ENCODE assay signal across 8 cellular contexts in the genomic region with DNA sequence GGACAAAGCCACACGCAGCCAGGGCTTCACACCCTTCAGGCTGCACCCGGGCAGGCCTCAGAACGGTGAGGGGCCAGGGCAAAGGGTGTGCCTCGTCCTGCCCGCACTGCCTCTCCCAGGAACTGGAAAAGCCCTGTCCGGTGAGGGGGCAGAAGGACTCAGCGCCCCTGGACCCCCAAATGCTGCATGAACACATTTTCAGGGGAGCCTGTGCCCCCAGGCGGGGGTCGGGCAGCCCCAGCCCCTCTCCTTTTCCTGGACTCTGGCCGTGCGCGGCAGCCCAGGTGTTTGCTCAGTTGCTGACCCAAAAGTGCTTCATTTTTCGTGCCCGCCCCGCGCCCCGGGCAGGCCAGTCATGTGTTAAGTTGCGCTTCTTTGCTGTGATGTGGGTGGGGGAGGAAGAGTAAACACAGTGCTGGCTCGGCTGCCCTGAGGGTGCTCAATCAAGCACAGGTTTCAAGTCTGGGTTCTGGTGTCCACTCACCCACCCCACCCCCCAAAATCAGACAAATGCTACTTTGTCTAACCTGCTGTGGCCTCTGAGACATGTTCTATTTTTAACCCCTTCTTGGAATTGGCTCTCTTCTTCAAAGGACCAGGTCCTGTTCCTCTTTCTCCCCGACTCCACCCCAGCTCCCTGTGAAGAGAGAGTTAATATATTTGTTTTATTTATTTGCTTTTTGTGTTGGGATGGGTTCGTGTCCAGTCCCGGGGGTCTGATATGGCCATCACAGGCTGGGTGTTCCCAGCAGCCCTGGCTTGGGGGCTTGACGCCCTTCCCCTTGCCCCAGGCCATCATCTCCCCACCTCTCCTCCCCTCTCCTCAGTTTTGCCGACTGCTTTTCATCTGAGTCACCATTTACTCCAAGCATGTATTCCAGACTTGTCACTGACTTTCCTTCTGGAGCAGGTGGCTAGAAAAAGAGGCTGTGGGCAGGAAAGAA. TPM values are rescaled to one million over a fixed set of nuclear protein-coding genes. Genes with fewer than 3 reads are reported as not detected.
DNase-seq lines count a peak whose midpoint lies in the region; ATAC-seq, FAIRE-seq and TF ChIP-seq lines count a peak whose summit lies in the region.

No MANE protein-coding gene starts in this region.

- H3K9me3 Mint-ChIP-seq in CD4-positive, alpha-beta T cell, result no peaks in the 10 kb centered on the region
- H3K9me3 Mint-ChIP-seq in CD8-positive, alpha-beta T cell, result no peaks in the 10 kb centered on the region

- peak; percentile 50 for DNase-seq in RCC 7860 (ENCODE audit: low spot score)
- peak; percentile 80 for DNase-seq in fibroblast of villous mesenchyme (ENCODE audit: low read depth)
- no peak for DNase-seq in iPS-NIHi11 (ENCODE audit: low spot score)
- DNase-seq in CD4-positive, alpha-beta T cell, result no peak
- DNase-seq in CD8-positive, alpha-beta T cell, result no peak

- H3K27ac ChIP-seq in HEK293 (ENCODE audit: extremely low read depth, low read depth, low read length), result no peak overlapping the region
- H3K27ac ChIP-seq in skeletal muscle tissue (ENCODE audit: low read depth, low read length), result peak overlapping the region; percentile 73
- no peak overlapping the region for H3K27ac ChIP-seq in CD4-positive, alpha-beta T cell (ENCODE audit: low read depth, low read length)
- no peak overlapping the region for H3K27ac ChIP-seq in CD8-positive, alpha-beta T cell (ENCODE audit: low read depth, low read length)

- H3K36me3 ChIP-seq in HEK293 (ENCODE audit: control insufficient read depth in 2 of 2, insufficient read depth in 1 of 2, low read length in 2 of 2) (peaks cover 8 to 58% of the 10 kb centered on the region in 2 experiments), skeletal muscle tissue (ENCODE audit: control insufficient read depth in 3 of 3, insufficient read depth in 3 of 3, low read length in 3 of 3) (peaks cover 0 to 3% (median under 1%) of the 10 kb centered on the region in 3 donors)
- H3K36me3 ChIP-seq in CD8-positive, alpha-beta T cell (ENCODE audit: insufficient read depth, low read length), result no peaks in the 10 kb centered on the region

- no peaks in the 10 kb centered on the region for H3K27me3 Mint-ChIP-seq in CD4-positive, alpha-beta T cell
- H3K27me3 Mint-ChIP-seq in CD8-positive, alpha-beta T cell (ENCODE audit: low read depth), result no peaks in the 10 kb centered on the region

- peak overlapping the region in 2 of 3 donors; percentile 38 to 66 for H3K9ac ChIP-seq in skeletal muscle tissue (ENCODE audit: low read depth in 1 of 3, low read length in 3 of 3)

- no peaks in the 10 kb centered on the region for H3K27me3 ChIP-seq in skeletal muscle tissue (ENCODE audit: control insufficient read depth in 3 of 3, insufficient read depth in 3 of 3, low read length in 3 of 3)
- no peaks in the 10 kb centered on the region for H3K27me3 ChIP-seq in CD4-positive, alpha-beta T cell (ENCODE audit: control insufficient read depth, insufficient read depth, low read length)
- H3K27me3 ChIP-seq in CD8-positive, alpha-beta T cell (ENCODE audit: insufficient read depth, low read length), result no peaks in the 10 kb centered on the region

- H3K9me3 ChIP-seq in HEK293 (ENCODE audit: control insufficient read depth, insufficient read depth, low read depth, low read length) (no peaks in the 10 kb centered on the region), skeletal muscle tissue (ENCODE audit: control insufficient read depth in 3 of 3, low read length in 3 of 3) (no peaks in the 10 kb centered on the region)
- H3K9me3 ChIP-seq in CD4-positive, alpha-beta T cell (ENCODE audit: control insufficient read depth, low read length), result no peaks in the 10 kb centered on the region
- H3K9me3 ChIP-seq in CD8-positive, alpha-beta T cell (ENCODE audit: low read length), result no peaks in the 10 kb centered on the region

- no peak for FAIRE-seq in RCC 7860 (lab: Jason Lieb, UNC)

- H3K36me3 Mint-ChIP-seq in CD4-positive, alpha-beta T cell (ENCODE audit: low read depth), result no peaks in the 10 kb centered on the region
- H3K36me3 Mint-ChIP-seq in CD8-positive, alpha-beta T cell, result peaks cover 2% of the 10 kb centered on the region

- CTCF ChIA-PET in HEK293 (lab: Yijun Ruan, JAX), result no interaction called here
- CTCF ChIA-PET in CD4-positive, alpha-beta T cell (lab: Charles Lee), result no interaction called here
- CTCF ChIA-PET in CD8-positive, alpha-beta T cell (lab: Charles Lee), result interaction anchor here (0.7 to 4.3 kb wide), 3 partner anchors 11 to 257 kb away, joined by 3 to 50 read pairs (median 12); no protein-coding TSS in a partner anchor

- no peak for ATAC-seq in GM18858 (IDR thresholded peaks at IDR 0.05; ENCODE audit: unreplicated experiment)
- ATAC-seq in CD4-positive, alpha-beta T cell (ENCODE audit: poor library complexity), result no peak
- no peak for ATAC-seq in CD8-positive, alpha-beta T cell

- H3K4me3 ChIP-seq in HEK293 (ENCODE audit: low read depth, low read length) (no peak overlapping the region), fibroblast of villous mesenchyme (ENCODE audit: low read depth, low read length) (no peak overlapping the region), skeletal muscle tissue (ENCODE audit: low read length in 3 of 3) (no peak overlapping the region)
- no peak overlapping the region for H3K4me3 ChIP-seq in CD8-positive, alpha-beta T cell (ENCODE audit: low read depth, low read length)

- no peak overlapping the region for H3K4me3 Mint-ChIP-seq in CD4-positive, alpha-beta T cell
- no peak overlapping the region for H3K4me3 Mint-ChIP-seq in CD8-positive, alpha-beta T cell

- no peaks in the 10 kb centered on the region for H3K4me1 Mint-ChIP-seq in CD4-positive, alpha-beta T cell (ENCODE audit: low read depth)
- H3K4me1 Mint-ChIP-seq in CD8-positive, alpha-beta T cell (ENCODE audit: low read depth), result no peaks in the 10 kb centered on the region

- POLR2A ChIA-PET in HEK293 (lab: Yijun Ruan, JAX), result interaction anchor here (1.0 kb wide), 1 partner anchor 123 kb away, joined by 3 read pairs; a partner anchor contains a TSS
- POLR2A ChIA-PET in CD4-positive, alpha-beta T cell (lab: Charles Lee), result no interaction called here
- POLR2A ChIA-PET in CD8-positive, alpha-beta T cell (lab: Charles Lee), result no interaction called here

- H3K27ac Mint-ChIP-seq in CD4-positive, alpha-beta T cell, result no peak overlapping the region
- no peak overlapping the region for H3K27ac Mint-ChIP-seq in CD8-positive, alpha-beta T cell

- intact Hi-C loops in CD4-positive, alpha-beta T cell (cut with DNase I, micrococcal nuclease), result no loop called here
- intact Hi-C loops in CD8-positive, alpha-beta T cell (cut with DNase I, micrococcal nuclease), result no loop called here

- peaks cover 7% of the 10 kb centered on the region for H3K4me1 ChIP-seq in HEK293 (ENCODE audit: control insufficient read depth, insufficient read depth, low read length)
- H3K4me1 ChIP-seq in skeletal muscle tissue (ENCODE audit: control insufficient read depth in 3 of 3, insufficient read depth in 3 of 3, low read length in 3 of 3), result peaks cover 5 to 30% (median 26%) of the 10 kb centered on the region in 3 donors
- peaks cover 4% of the 10 kb centered on the region for H3K4me1 ChIP-seq in CD8-positive, alpha-beta T cell (ENCODE audit: insufficient read depth, low read length)

- TF ChIP-seq CTCF in HEK293 (tag by site-specific recombination; IDR thresholded peaks at IDR 0.05), result no peak
- no peak for TF ChIP-seq CTCF in fibroblast of villous mesenchyme (IDR thresholded peaks at IDR 0.05; ENCODE audit: insufficient read depth, low read depth, low read length)
- no peak for TF ChIP-seq CTCF in CD4-positive, alpha-beta T cell (IDR thresholded peaks at IDR 0.05)
- no peak for TF ChIP-seq CTCF in CD8-positive, alpha-beta T cell (IDR thresholded peaks at IDR 0.05)

TF ChIP-seq in HEK293, 187 proteins besides CTCF, POLR2A, EP300 and RAD21 (continues in another document):
- 0 out of 2 replicates have a peak, but pooled peaks have one; percentile 25 for TF ChIP-seq ZNF423 (tag by site-specific recombination; IDR thresholded peaks at IDR 0.05)
- TF ChIP-seq ZNF133 (tag by site-specific recombination; IDR thresholded peaks at IDR 0.05), result no peak
- no peak for TF ChIP-seq ZNF626 (tag by site-specific recombination; IDR thresholded peaks at IDR 0.05)
- peak; percentile 50; the same call in 1 of the 2 replicates for TF ChIP-seq ZFHX2 (tag by site-specific recombination; conservative IDR thresholded peaks at IDR 0.05)
- peak; percentile 70 for TF ChIP-seq KLF1 (tag by site-specific recombination; IDR thresholded peaks at IDR 0.05)
- TF ChIP-seq, protein P1, sequence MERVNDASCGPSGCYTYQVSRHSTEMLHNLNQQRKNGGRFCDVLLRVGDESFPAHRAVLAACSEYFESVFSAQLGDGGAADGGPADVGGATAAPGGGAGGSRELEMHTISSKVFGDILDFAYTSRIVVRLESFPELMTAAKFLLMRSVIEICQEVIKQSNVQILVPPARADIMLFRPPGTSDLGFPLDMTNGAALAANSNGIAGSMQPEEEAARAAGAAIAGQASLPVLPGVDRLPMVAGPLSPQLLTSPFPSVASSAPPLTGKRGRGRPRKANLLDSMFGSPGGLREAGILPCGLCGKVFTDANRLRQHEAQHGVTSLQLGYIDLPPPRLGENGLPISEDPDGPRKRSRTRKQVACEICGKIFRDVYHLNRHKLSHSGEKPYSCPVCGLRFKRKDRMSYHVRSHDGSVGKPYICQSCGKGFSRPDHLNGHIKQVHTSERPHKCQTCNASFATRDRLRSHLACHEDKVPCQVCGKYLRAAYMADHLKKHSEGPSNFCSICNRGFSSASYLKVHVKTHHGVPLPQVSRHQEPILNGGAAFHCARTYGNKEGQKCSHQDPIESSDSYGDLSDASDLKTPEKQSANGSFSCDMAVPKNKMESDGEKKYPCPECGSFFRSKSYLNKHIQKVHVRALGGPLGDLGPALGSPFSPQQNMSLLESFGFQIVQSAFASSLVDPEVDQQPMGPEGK (tag by site-specific recombination; IDR thresholded peaks at IDR 0.05), result peak; percentile 52; the same call in 1 of the 2 replicates
- no peak; the same call in 1 of the 2 replicates for TF ChIP-seq FEZF1 (tag by site-specific recombination; IDR thresholded peaks at IDR 0.05)
- no peak for TF ChIP-seq ZNF169 (tag by site-specific recombination; IDR thresholded peaks at IDR 0.05)

RNA-seq across cellular contexts. Expression of a gene that starts 8.1 kb away (rescaled TPM):
- total RNA-seq in fibroblast of villous mesenchyme (14.2 and 23.3 TPM in 2 replicates), skeletal muscle tissue (1.6 TPM)
- total RNA-seq in CD4-positive, alpha-beta T cell, result under 1 TPM; 0.22 to 0.91 TPM
- total RNA-seq in CD8-positive, alpha-beta T cell, result not detected

RNA-seq across cellular contexts. Expression of a gene that starts 25.5 kb away (rescaled TPM):
- 1.3 TPM in 2 replicates for total RNA-seq in fibroblast of villous mesenchyme
- total RNA-seq in skeletal muscle tissue, result 1.6 TPM
- total RNA-seq in CD4-positive, alpha-beta T cell, result 1 to 10 TPM; 3.6 TPM
- total RNA-seq in CD8-positive, alpha-beta T cell, result 1 to 10 TPM; 3.8 TPM

RNA-seq across cellular contexts. Expression of a gene that starts 32.0 kb away (rescaled TPM):
- total RNA-seq in fibroblast of villous mesenchyme (not detected in 2 replicates), skeletal muscle tissue (under 0.01 TPM)
- total RNA-seq in CD4-positive, alpha-beta T cell, result not detected
- total RNA-seq in CD8-positive, alpha-beta T cell, result not detected

Comparison
In these comparisons a context has a peak if more than half of its experiments do, and no peak if none do; other contexts are left out.
1. DNase-seq: peak in RCC 7860 (single experiment) and fibroblast of villous mesenchyme (single experiment); none in iPS-NIHi11 (single experiment), CD4-positive, alpha-beta T cell (0 of 10) and CD8-positive, alpha-beta T cell (0 of 7).